8 cellular contexts compared by ENCODE assay signal in genomic region chr10:11742009-11742778, GRCh38. TPM values are rescaled to one million over a fixed set of nuclear protein-coding genes. Genes with fewer than 3 reads are reported as not detected.
DNase-seq lines count a peak whose midpoint lies in the region; ATAC-seq and TF ChIP-seq lines count a peak whose summit lies in the region.

Gene ECHDC3, plus strand, starts transcription at chr10:11742382. Its CDS starts 195 bp downstream, at chr10:11742577.

- peak within 1 kb of the TSS; percentile 60 to 93 (median 76) for H3K27ac ChIP-seq in esophagus squamous epithelium
- peak within 1 kb of the TSS; percentile 74 to 91 (median 82) for H3K27ac ChIP-seq in stomach

- POLR2A ChIA-PET in naive thymus-derived CD8-positive, alpha-beta T cell (lab: Charles Lee): interaction anchor here (1.7 kb wide), 1 partner anchor 15 kb away, joined by 4 read pairs; no protein-coding TSS in a partner anchor

- peak; percentile 71 for ATAC-seq in GM21515 (IDR thresholded peaks at IDR 0.05; ENCODE audit: unreplicated experiment)
- ATAC-seq in activated T-cell treated with anti-CD3 and anti-CD28 coated beads, Interleukin-2, amount 50 U/mL, for 4 hours: peak; percentile 89 to 91
- peak; percentile 84 to 85 for ATAC-seq in naive thymus-derived CD8-positive, alpha-beta T cell

- H3K9me3 ChIP-seq in esophagus squamous epithelium (no peaks in the 10 kb centered on the region), stomach (no peaks in the 10 kb centered on the region)

- no peaks in the 10 kb centered on the region for H3K9me3 Mint-ChIP-seq in activated T-cell treated with anti-CD3 and anti-CD28 coated beads, Interleukin-2, amount 50 U/mL, for 4 hours
- peaks cover 0 to 4% (median 0%) of the 10 kb centered on the region in 9 donors for H3K9me3 Mint-ChIP-seq in naive thymus-derived CD8-positive, alpha-beta T cell

- H3K4me3 ChIP-seq in LNCaP clone FGC (ENCODE audit: low read depth, low read length): peak within 1 kb of the TSS; percentile 68
- H3K4me3 ChIP-seq in esophagus squamous epithelium: peak within 1 kb of the TSS; percentile 19 to 78 (median 66)
- peak within 1 kb of the TSS; percentile 52 to 66 (median 58) for H3K4me3 ChIP-seq in stomach

- H3K27ac Mint-ChIP-seq in naive thymus-derived CD8-positive, alpha-beta T cell: peak within 1 kb of the TSS in 7 of 10 donors; percentile 18 to 86 (median 47)

- DNase-seq in EH (ENCODE audit: low read depth): peak; percentile 49
- peak; percentile 21 for DNase-seq in LNCaP clone FGC (ENCODE audit: low read depth)
- DNase-seq in activated T-cell treated with anti-CD3 and anti-CD28 coated beads, Interleukin-2, amount 50 U/mL, for 4 hours: peak; percentile 37
- DNase-seq in esophagus squamous epithelium (lab: John Stamatoyannopoulos, UW): peak; percentile 12
- peak; percentile 25 to 68 (median 55) for DNase-seq in naive thymus-derived CD8-positive, alpha-beta T cell
- peak; percentile 73 for DNase-seq in stomach
- no peak for DNase-seq in superior temporal gyrus (ENCODE audit: extremely low spot score)

- TF ChIP-seq EP300 in stomach (IDR thresholded peaks at IDR 0.05): no peak

- peaks cover 30% of the 10 kb centered on the region for H3K27me3 Mint-ChIP-seq in activated T-cell treated with anti-CD3 and anti-CD28 coated beads, Interleukin-2, amount 50 U/mL, for 4 hours (ENCODE audit: low read depth)
- peaks cover 0 to 11% (median 9%) of the 10 kb centered on the region in 5 donors for H3K27me3 Mint-ChIP-seq in naive thymus-derived CD8-positive, alpha-beta T cell

- H3K4me1 Mint-ChIP-seq in activated T-cell treated with anti-CD3 and anti-CD28 coated beads, Interleukin-2, amount 50 U/mL, for 4 hours (ENCODE audit: low read depth): peaks cover 5% of the 10 kb centered on the region
- peaks cover 5 to 19% (median 15%) of the 10 kb centered on the region in 4 donors for H3K4me1 Mint-ChIP-seq in naive thymus-derived CD8-positive, alpha-beta T cell

- peak within 1 kb of the TSS; percentile 62 for H3K4me3 Mint-ChIP-seq in activated T-cell treated with anti-CD3 and anti-CD28 coated beads, Interleukin-2, amount 50 U/mL, for 4 hours
- peak within 1 kb of the TSS; percentile 66 to 88 (median 78) for H3K4me3 Mint-ChIP-seq in naive thymus-derived CD8-positive, alpha-beta T cell

- WGBS in esophagus squamous epithelium, 2 donors: 3 to 26% methylated on average over 11 to 33 of the region's 93 CpGs
- 1 to 4% (median 2%) methylated on average over 27 to 93 of the region's 93 CpGs for WGBS in stomach, 5 donors

- H3K36me3 Mint-ChIP-seq in activated T-cell treated with anti-CD3 and anti-CD28 coated beads, Interleukin-2, amount 50 U/mL, for 4 hours (ENCODE audit: insufficient read depth): no peaks in the 10 kb centered on the region
- no peaks in the 10 kb centered on the region for H3K36me3 Mint-ChIP-seq in naive thymus-derived CD8-positive, alpha-beta T cell

- TF ChIP-seq POLR2A in esophagus squamous epithelium (IDR thresholded peaks at IDR 0.05) (peak in 2 of 4 donors; percentile 31 to 42), stomach (IDR thresholded peaks at IDR 0.05) (no peak)

- H3K27me3 ChIP-seq in esophagus squamous epithelium (no peaks in the 10 kb centered on the region), stomach (peaks cover 0 to 3% (median 0%) of the 10 kb centered on the region in 3 donors)

- intact Hi-C loops in esophagus squamous epithelium (cut with DNase I) (no loop called here), stomach (cut with DNase I; ENCODE audit: low total_unique reads) (no loop called here)

- no peak for TF ChIP-seq CTCF in LNCaP clone FGC (IDR thresholded peaks at IDR 0.05; ENCODE audit: control insufficient read depth, extremely low read depth, insufficient read depth)
- no peak for TF ChIP-seq CTCF in esophagus squamous epithelium (IDR thresholded peaks at IDR 0.05)
- TF ChIP-seq CTCF in stomach (IDR thresholded peaks at IDR 0.05): no peak

- peaks cover 3 to 45% (median 8%) of the 10 kb centered on the region in 3 donors for H3K4me1 ChIP-seq in esophagus squamous epithelium
- peaks cover 0 to 37% (median 25%) of the 10 kb centered on the region in 4 donors for H3K4me1 ChIP-seq in stomach

- H3K36me3 ChIP-seq in esophagus squamous epithelium (no peaks in the 10 kb centered on the region), stomach (no peaks in the 10 kb centered on the region)

RNA-seq across cellular contexts. Expression of gene ECHDC3, which starts in this region (rescaled TPM):
- total RNA-seq in activated T-cell treated with anti-CD3 and anti-CD28 coated beads, Interleukin-2, amount 50 U/mL, for 4 hours: 1 to 10 TPM; 1.1 to 2.0 (median 1.8) TPM
- total RNA-seq in esophagus squamous epithelium: 10 to 100 TPM in 2 of 4 donors, 1 to 10 TPM in 1, under 1 TPM in 1; 0.44 to 55.7 (median 31.6) TPM
- under 1 TPM; 0.65 to 0.74 TPM for total RNA-seq in naive thymus-derived CD8-positive, alpha-beta T cell
- polyA plus RNA-seq in naive thymus-derived CD8-positive, alpha-beta T cell: 1 to 10 TPM in 1 of 3 donors, under 1 TPM in 2; 0.14 to 1.7 (median 0.55) TPM
- 10 to 100 TPM in 4 of 5 donors, under 1 TPM in 1; 0.58 to 70.6 (median 15.6) TPM for total RNA-seq in stomach
- polyA plus RNA-seq in stomach: 10 to 100 TPM; 29.5 to 34.8 (median 31.9) TPM

Comparison
In these comparisons a context has a peak if more than half of its experiments do, and no peak if none do; other contexts are left out.
1. RNA of gene ECHDC3 (polyA plus RNA-seq): 29.5 to 34.8 TPM in stomach; 0.14 to 1.7 TPM in naive thymus-derived CD8-positive, alpha-beta T cell; every median in the first group is over 10 times any median in the second.
2. Peak in every context shown above with its lines, with median percentiles within 50 percentile points of each other: ATAC-seq and H3K4me3 ChIP-seq.